ENCODE assay signal across 27 cellular contexts in genomic region chr3:128689060-128689459, GRCh38.
"Had no signal": no experiment of that assay in that cellular context is flagged by ENCODE, and none has a peak within 500 bp of the region (broad histone marks: within the 10 kb centered on the region; RNA-seq: fewer than 3 reads in every experiment).

No MANE protein-coding gene starts in this region.

- H3K27ac Mint-ChIP-seq: activated CD8-positive, alpha-beta T cell treated with anti-CD3 and anti-CD28 coated beads for 36 hours; activated naive CD8-positive, alpha-beta T cell; activated T-helper 17 cell treated with anti-CD3 and anti-CD28 coated beads, Interleukin-2, amount 50 U/mL, for 72 hours; WTC11 had no signal

- H3K4me3 Mint-ChIP-seq: activated CD8-positive, alpha-beta T cell treated with anti-CD3 and anti-CD28 coated beads for 36 hours; activated naive CD8-positive, alpha-beta T cell; activated T-cell treated with anti-CD3 and anti-CD28 coated beads, Interleukin-2, amount 50 U/mL, for 4 hours; activated T-helper 17 cell treated with anti-CD3 and anti-CD28 coated beads, Interleukin-2, amount 50 U/mL, for 72 hours; WTC11 had no signal

- H3K36me3 ChIP-seq: brain microvascular endothelial cell, esophagus squamous epithelium, gastroesophageal sphincter had no signal

- H3K27me3 Mint-ChIP-seq: activated CD8-positive, alpha-beta T cell treated with anti-CD3 and anti-CD28 coated beads for 36 hours; activated naive CD8-positive, alpha-beta T cell; activated T-helper 17 cell treated with anti-CD3 and anti-CD28 coated beads, Interleukin-2, amount 50 U/mL, for 72 hours had no signal

- FAIRE-seq: astrocyte, colon, endometrium, endothelial cell of umbilical vein had no signal

- H3K9me3 Mint-ChIP-seq: activated CD8-positive, alpha-beta T cell treated with anti-CD3 and anti-CD28 coated beads for 36 hours; activated T-cell treated with anti-CD3 and anti-CD28 coated beads, Interleukin-2, amount 50 U/mL, for 4 hours; activated T-helper 17 cell treated with anti-CD3 and anti-CD28 coated beads, Interleukin-2, amount 50 U/mL, for 72 hours; WTC11 had no signal

- ATAC-seq: activated CD8-positive, alpha-beta T cell treated with anti-CD3 and anti-CD28 coated beads for 36 hours; activated T-cell treated with anti-CD3 and anti-CD28 coated beads, Interleukin-2, amount 50 U/mL, for 4 hours; activated T-helper 17 cell treated with anti-CD3 and anti-CD28 coated beads, Interleukin-2, amount 50 U/mL, for 72 hours; gastroesophageal sphincter; WTC11 had no signal

- H3K36me3 Mint-ChIP-seq: activated naive CD8-positive, alpha-beta T cell; WTC11 had no signal

- H3K4me1 Mint-ChIP-seq: WTC11 had no signal

- DNase-seq: activated CD4-positive, alpha-beta T cell treated with anti-CD3 and anti-CD28 coated beads for 48 hours; activated CD4-positive, alpha-beta T cell treated with anti-CD3 and anti-CD28 coated beads, Interleukin-2, amount 50 U/mL, for 1 hour; activated CD4-positive, alpha-beta T cell treated with anti-CD3 and anti-CD28 coated beads, Interleukin-2, amount 50 U/mL, for 48 hours; activated CD8-positive, alpha-beta memory T cell treated with anti-CD3 and anti-CD28 coated beads for 24 hours; activated CD8-positive, alpha-beta T cell treated with anti-CD3 and anti-CD28 coated beads for 36 hours; activated effector memory CD4-positive, alpha-beta T cell treated with Interleukin-2 at 50 U/mL for 16 hours; activated gamma-delta T cell treated with Interleukin-2 at 50 U/mL for 16 hours; activated naive CD4-positive, alpha-beta T cell treated with anti-CD3 and anti-CD28 coated beads, Interleukin-2, amount 50 U/mL, for 16 hours; activated naive CD4-positive, alpha-beta T cell treated with Interleukin-2 at 50 U/mL for 16 hours; activated T-cell treated with anti-CD3 and anti-CD28 coated beads, Interleukin-2, amount 50 U/mL, for 4 hours; amniotic stem cell; anterior cingulate cortex; brain microvascular endothelial cell; caudate nucleus; cortex of kidney; effector CD8-positive, alpha-beta T cell; esophagus squamous epithelium; foreskin melanocyte; T-helper 2 cell had no signal

- H3K4me3 ChIP-seq: esophagus squamous epithelium, gastroesophageal sphincter had no signal

- H3K27me3 ChIP-seq: brain microvascular endothelial cell, esophagus squamous epithelium had no signal
